15 cellular contexts compared by ENCODE assay signal in genomic region chr10:69726850-69727249, GRCh38.
"Had no signal": no experiment of that assay in that cellular context is flagged by ENCODE, and none has a peak within 500 bp of the region (broad histone marks: within the 10 kb centered on the region; RNA-seq: fewer than 3 reads in every experiment).

No MANE protein-coding gene starts in this region.

- DNase-seq: activated CD4-positive, alpha-beta memory T cell treated with anti-CD3 and anti-CD28 coated beads for 36 hours; activated CD4-positive, alpha-beta T cell treated with anti-CD3 and anti-CD28 coated beads for 4 hours; activated naive CD4-positive, alpha-beta T cell; activated naive CD8-positive, alpha-beta T cell treated with anti-CD3 and anti-CD28 coated beads, Interleukin-2, amount 10 ng/mL, durations not matched to agents 7 days and 5 days; caudate nucleus; dorsolateral prefrontal cortex; foreskin fibroblast; left cardiac atrium; mesenchymal stem cell; mucosa of descending colon; naive B cell; stimulated activated CD4-positive, alpha-beta T cell treated with anti-CD3 and anti-CD28 coated beads, Interleukin-2, amount 100 ng/mL, for 24 hours; stimulated activated naive CD4-positive, alpha-beta T cell treated with Interleukin-2 at 50 U/mL for 16 hours; substantia nigra; uterus had no signal
